ENCODE assay signal across 23 cellular contexts in genomic region chr12:94717656-94718055, GRCh38.
"Had no signal": no experiment of that assay in that cellular context is flagged by ENCODE, and none has a peak within 500 bp of the region (broad histone marks: within the 10 kb centered on the region; RNA-seq: fewer than 3 reads in every experiment).

No MANE protein-coding gene starts in this region.

- ATAC-seq: activated CD8-positive, alpha-beta T cell treated with anti-CD3 and anti-CD28 coated beads, Interleukin-2, amount 10 ng/mL, durations not matched to agents 7 days and 5 days; heart right ventricle; left lobe of liver; lower lobe of right lung had no signal

- H3K4me1 Mint-ChIP-seq: activated naive CD4-positive, alpha-beta T cell treated with anti-CD3 and anti-CD28 coated beads, Interleukin-2, amount 50 U/mL, for 24 hours had no signal

- H3K4me3 Mint-ChIP-seq: activated CD8-positive, alpha-beta T cell treated with anti-CD3 and anti-CD28 coated beads, Interleukin-2, amount 10 ng/mL, durations not matched to agents 7 days and 5 days; activated naive CD4-positive, alpha-beta T cell treated with anti-CD3 and anti-CD28 coated beads, Interleukin-2, amount 50 U/mL, for 24 hours; naive B cell; type B pancreatic cell had no signal

- H3K9me3 Mint-ChIP-seq: activated naive CD4-positive, alpha-beta T cell treated with anti-CD3 and anti-CD28 coated beads, Interleukin-2, amount 50 U/mL, for 24 hours; type B pancreatic cell had no signal

- H3K4me1 ChIP-seq: heart right ventricle, lower lobe of right lung had no signal

- H3K27me3 ChIP-seq: esophagus muscularis mucosa, heart right ventricle, vagina had no signal

- H3K4me3 ChIP-seq: esophagus muscularis mucosa, heart right ventricle, lower lobe of right lung, thoracic aorta, vagina had no signal

- H3K27me3 Mint-ChIP-seq: activated naive CD4-positive, alpha-beta T cell treated with anti-CD3 and anti-CD28 coated beads, Interleukin-2, amount 50 U/mL, for 24 hours; type B pancreatic cell had no signal

- FAIRE-seq: keratinocyte had no signal

- H3K9me3 ChIP-seq: esophagus muscularis mucosa, heart right ventricle, lower lobe of right lung, thoracic aorta, vagina had no signal

- H3K36me3 Mint-ChIP-seq: activated naive CD4-positive, alpha-beta T cell treated with anti-CD3 and anti-CD28 coated beads, Interleukin-2, amount 50 U/mL, for 24 hours; brain; type B pancreatic cell had no signal

- DNase-seq: activated CD4-positive, alpha-beta T cell treated with anti-CD3 and anti-CD28 coated beads, Interleukin-2, amount 50 U/mL, for 1 hour; activated CD4-positive, CD25-positive, alpha-beta regulatory T cell treated with anti-CD3 and anti-CD28 coated beads, Interleukin-2, amount 50 U/mL, for 72 hours; activated CD8-positive, alpha-beta T cell treated with anti-CD3 and anti-CD28 coated beads, Interleukin-2, amount 10 ng/mL, durations not matched to agents 7 days and 5 days; activated gamma-delta T cell treated with Interleukin-2 at 50 U/mL for 16 hours; activated T-cell treated with anti-CD3 and anti-CD28 coated beads, Interleukin-2, amount 50 U/mL, for 1 hour; aorta; caudate nucleus; effector CD8-positive, alpha-beta T cell; heart right ventricle; lower lobe of right lung; naive B cell; stimulated activated CD4-positive, alpha-beta T cell treated with anti-CD3 and anti-CD28 coated beads, Interleukin-4, amount 100 ng/mL, for 24 hours; stimulated activated naive CD4-positive, alpha-beta T cell treated with Interleukin-2 at 50 U/mL for 16 hours; WERI-Rb-1 had no signal

- H3K27ac Mint-ChIP-seq: activated CD8-positive, alpha-beta T cell treated with anti-CD3 and anti-CD28 coated beads, Interleukin-2, amount 10 ng/mL, durations not matched to agents 7 days and 5 days; progenitor cell of endocrine pancreas; type B pancreatic cell had no signal

- H3K27ac ChIP-seq: esophagus muscularis mucosa, heart right ventricle, lower lobe of right lung, thoracic aorta, vagina, WERI-Rb-1 had no signal

- H3K36me3 ChIP-seq: esophagus muscularis mucosa, heart right ventricle, lower lobe of right lung, thoracic aorta, vagina, WERI-Rb-1 had no signal
